ENCODE assay signal across 8 cellular contexts in genomic region chr12:6697584-6698351, GRCh38. TPM values are rescaled to one million over a fixed set of nuclear protein-coding genes. Genes with fewer than 3 reads are reported as not detected.
DNase-seq lines count a peak whose midpoint lies in the region; ATAC-seq and TF ChIP-seq lines count a peak whose summit lies in the region.

No MANE protein-coding gene starts in this region.

- no peak overlapping the region for H3K4me3 ChIP-seq in testis

- H3K9me3 Mint-ChIP-seq in glutamatergic neuron (ENCODE audit: unreplicated experiment): peaks cover 42% of the 10 kb centered on the region

- H3K36me3 ChIP-seq in testis (ENCODE audit: low read depth, missing control alignments): no peaks in the 10 kb centered on the region

- 77% methylated on average over 16 to 17 of the region's 17 CpGs for WGBS in testis, 2 donors

- H3K27ac ChIP-seq in testis: no peak overlapping the region

- peaks cover 9% of the 10 kb centered on the region for H3K36me3 Mint-ChIP-seq in glutamatergic neuron (ENCODE audit: unreplicated experiment)

- H3K9me3 ChIP-seq in testis: no peaks in the 10 kb centered on the region

- no peak for ATAC-seq in HG02763 (IDR thresholded peaks at IDR 0.05; ENCODE audit: unreplicated experiment)

- DNase-seq in NCI-H510A treated with DMSO at 0.1 percent for 48 hours (lab: John Stamatoyannopoulos, UW) (peak; percentile 11), NCI-H510A (lab: John Stamatoyannopoulos, UW) (no peak), HPDE6-E6E7 (ENCODE audit: extremely low spot score) (peak; percentile 56), T1000 (lab: John Stamatoyannopoulos, UW) (peak; percentile 29), glutamatergic neuron (peak; percentile 41), testis (peak; percentile 58), DMS79 (lab: John Stamatoyannopoulos, UW) (no peak)

- H3K4me1 Mint-ChIP-seq in glutamatergic neuron (ENCODE audit: low read depth, unreplicated experiment): peaks cover 17% of the 10 kb centered on the region

- peaks cover 35% of the 10 kb centered on the region for H3K27me3 Mint-ChIP-seq in glutamatergic neuron (ENCODE audit: unreplicated experiment)

- TF ChIP-seq CTCF in glutamatergic neuron (IDR thresholded peaks at IDR 0.05; ENCODE audit: partially characterized antibody, unreplicated experiment): peak; percentile 27
- peak in 1 of 3 experiments; percentile 32 for TF ChIP-seq CTCF in testis (IDR thresholded peaks at IDR 0.05)

- H3K27ac Mint-ChIP-seq in glutamatergic neuron (ENCODE audit: unreplicated experiment): no peak overlapping the region

- intact Hi-C loops in testis (cut with DNase I; ENCODE audit: low total_unique reads): no loop called here

- no peak for TF ChIP-seq POLR2A in testis (IDR thresholded peaks at IDR 0.05)

- H3K4me3 Mint-ChIP-seq in glutamatergic neuron (ENCODE audit: unreplicated experiment): peak overlapping the region; percentile 98

- H3K27me3 ChIP-seq in testis: no peaks in the 10 kb centered on the region

- H3K4me1 ChIP-seq in testis: peaks cover 10% of the 10 kb centered on the region

RNA-seq across cellular contexts. Expression of gene PIANP, which starts 2.8 kb away (rescaled TPM):
- total RNA-seq in glutamatergic neuron (ENCODE audit: unreplicated experiment) (48.8 TPM), testis (1 to 10 TPM; 3.3 to 5.8 TPM)
- polyA plus RNA-seq in testis (ENCODE audit: insufficient read depth, low read depth, low replicate concordance): 7.6 TPM

RNA-seq across cellular contexts. Expression of gene ZNF384, which starts 8.6 kb away (rescaled TPM):
- total RNA-seq in glutamatergic neuron (ENCODE audit: unreplicated experiment): 83.2 TPM
- 10 to 100 TPM; 78.5 to 85.1 TPM for total RNA-seq in testis
- 94.9 TPM for polyA plus RNA-seq in testis (ENCODE audit: insufficient read depth, low read depth, low replicate concordance)

RNA-seq across cellular contexts. Expression of gene COPS7A, which starts 26.1 kb away (rescaled TPM):
- total RNA-seq in glutamatergic neuron (ENCODE audit: unreplicated experiment) (25.9 TPM), testis (10 to 100 TPM; 68.3 to 82.4 TPM)
- polyA plus RNA-seq in testis (ENCODE audit: insufficient read depth, low read depth, low replicate concordance): 69.4 TPM

RNA-seq across cellular contexts. Expression of gene ING4, which starts 34.8 kb away (rescaled TPM):
- total RNA-seq in glutamatergic neuron (ENCODE audit: unreplicated experiment) (76.9 TPM), testis (10 to 100 TPM; 58.3 to 63.0 TPM)
- polyA plus RNA-seq in testis (ENCODE audit: insufficient read depth, low read depth, low replicate concordance): 48.1 TPM

RNA-seq across cellular contexts. Expression of gene ACRBP, which starts 50.5 kb away (rescaled TPM):
- total RNA-seq in glutamatergic neuron (ENCODE audit: unreplicated experiment) (2.5 TPM), testis (100 to 1,000 TPM; 172 to 241 TPM)
- 715 TPM for polyA plus RNA-seq in testis (ENCODE audit: insufficient read depth, low read depth, low replicate concordance)

Comparison
In these comparisons a context has a peak if more than half of its experiments do, and no peak if none do; other contexts are left out.
1. DNase-seq: peak in NCI-H510A treated with DMSO at 0.1 percent for 48 hours (single experiment), HPDE6-E6E7 (single experiment), T1000 (single experiment), glutamatergic neuron (single experiment) and testis (single experiment); none in NCI-H510A (single experiment) and DMS79 (single experiment).